Comparison of ENCODE assay signal across 1 cellular context in the genomic region with DNA sequence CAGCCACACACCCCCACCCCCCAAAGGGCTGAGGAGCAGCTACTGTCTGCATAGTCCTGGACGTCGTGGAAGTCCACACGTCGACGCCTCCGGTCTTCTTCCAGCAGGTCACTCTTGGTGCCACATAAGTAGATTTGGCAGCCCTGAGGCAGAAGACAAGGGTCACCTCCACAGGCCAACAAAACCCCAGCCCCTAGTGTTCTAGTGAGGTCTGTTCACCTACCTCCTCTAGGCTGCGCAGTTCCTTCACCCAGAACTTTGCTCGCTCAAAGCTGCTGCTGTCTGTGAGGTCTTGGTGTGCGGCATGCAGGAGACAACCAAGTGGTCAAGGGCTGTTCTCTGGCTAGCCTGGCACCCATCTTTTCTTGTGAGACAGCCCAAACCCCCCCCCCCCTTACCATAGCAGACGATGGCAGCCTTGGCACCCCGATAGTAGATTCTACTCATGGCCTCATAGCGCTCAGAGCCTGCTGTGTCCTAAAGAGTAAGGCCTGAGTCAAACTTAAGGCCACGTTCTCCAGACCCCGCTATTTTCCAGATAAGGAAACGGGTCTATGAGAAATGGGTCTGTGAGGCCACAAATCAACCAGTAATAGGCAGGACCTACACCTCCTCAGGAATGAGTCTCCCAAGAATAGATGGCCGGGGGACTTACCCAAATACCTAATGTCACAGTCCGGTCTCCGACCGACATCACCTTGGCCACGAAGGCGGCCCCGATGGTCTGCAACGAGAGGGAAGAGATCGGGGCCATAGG.
A peak's percentile ranks its signal among the peaks of the same experiment; 100 is the strongest.
TF ChIP-seq lines count a peak whose summit lies in the region.

No MANE protein-coding gene starts in this region.

TF ChIP-seq in K562, 482 proteins besides CTCF, POLR2A, EP300 and RAD21 (continued from another document):
- TF ChIP-seq, protein P1, sequence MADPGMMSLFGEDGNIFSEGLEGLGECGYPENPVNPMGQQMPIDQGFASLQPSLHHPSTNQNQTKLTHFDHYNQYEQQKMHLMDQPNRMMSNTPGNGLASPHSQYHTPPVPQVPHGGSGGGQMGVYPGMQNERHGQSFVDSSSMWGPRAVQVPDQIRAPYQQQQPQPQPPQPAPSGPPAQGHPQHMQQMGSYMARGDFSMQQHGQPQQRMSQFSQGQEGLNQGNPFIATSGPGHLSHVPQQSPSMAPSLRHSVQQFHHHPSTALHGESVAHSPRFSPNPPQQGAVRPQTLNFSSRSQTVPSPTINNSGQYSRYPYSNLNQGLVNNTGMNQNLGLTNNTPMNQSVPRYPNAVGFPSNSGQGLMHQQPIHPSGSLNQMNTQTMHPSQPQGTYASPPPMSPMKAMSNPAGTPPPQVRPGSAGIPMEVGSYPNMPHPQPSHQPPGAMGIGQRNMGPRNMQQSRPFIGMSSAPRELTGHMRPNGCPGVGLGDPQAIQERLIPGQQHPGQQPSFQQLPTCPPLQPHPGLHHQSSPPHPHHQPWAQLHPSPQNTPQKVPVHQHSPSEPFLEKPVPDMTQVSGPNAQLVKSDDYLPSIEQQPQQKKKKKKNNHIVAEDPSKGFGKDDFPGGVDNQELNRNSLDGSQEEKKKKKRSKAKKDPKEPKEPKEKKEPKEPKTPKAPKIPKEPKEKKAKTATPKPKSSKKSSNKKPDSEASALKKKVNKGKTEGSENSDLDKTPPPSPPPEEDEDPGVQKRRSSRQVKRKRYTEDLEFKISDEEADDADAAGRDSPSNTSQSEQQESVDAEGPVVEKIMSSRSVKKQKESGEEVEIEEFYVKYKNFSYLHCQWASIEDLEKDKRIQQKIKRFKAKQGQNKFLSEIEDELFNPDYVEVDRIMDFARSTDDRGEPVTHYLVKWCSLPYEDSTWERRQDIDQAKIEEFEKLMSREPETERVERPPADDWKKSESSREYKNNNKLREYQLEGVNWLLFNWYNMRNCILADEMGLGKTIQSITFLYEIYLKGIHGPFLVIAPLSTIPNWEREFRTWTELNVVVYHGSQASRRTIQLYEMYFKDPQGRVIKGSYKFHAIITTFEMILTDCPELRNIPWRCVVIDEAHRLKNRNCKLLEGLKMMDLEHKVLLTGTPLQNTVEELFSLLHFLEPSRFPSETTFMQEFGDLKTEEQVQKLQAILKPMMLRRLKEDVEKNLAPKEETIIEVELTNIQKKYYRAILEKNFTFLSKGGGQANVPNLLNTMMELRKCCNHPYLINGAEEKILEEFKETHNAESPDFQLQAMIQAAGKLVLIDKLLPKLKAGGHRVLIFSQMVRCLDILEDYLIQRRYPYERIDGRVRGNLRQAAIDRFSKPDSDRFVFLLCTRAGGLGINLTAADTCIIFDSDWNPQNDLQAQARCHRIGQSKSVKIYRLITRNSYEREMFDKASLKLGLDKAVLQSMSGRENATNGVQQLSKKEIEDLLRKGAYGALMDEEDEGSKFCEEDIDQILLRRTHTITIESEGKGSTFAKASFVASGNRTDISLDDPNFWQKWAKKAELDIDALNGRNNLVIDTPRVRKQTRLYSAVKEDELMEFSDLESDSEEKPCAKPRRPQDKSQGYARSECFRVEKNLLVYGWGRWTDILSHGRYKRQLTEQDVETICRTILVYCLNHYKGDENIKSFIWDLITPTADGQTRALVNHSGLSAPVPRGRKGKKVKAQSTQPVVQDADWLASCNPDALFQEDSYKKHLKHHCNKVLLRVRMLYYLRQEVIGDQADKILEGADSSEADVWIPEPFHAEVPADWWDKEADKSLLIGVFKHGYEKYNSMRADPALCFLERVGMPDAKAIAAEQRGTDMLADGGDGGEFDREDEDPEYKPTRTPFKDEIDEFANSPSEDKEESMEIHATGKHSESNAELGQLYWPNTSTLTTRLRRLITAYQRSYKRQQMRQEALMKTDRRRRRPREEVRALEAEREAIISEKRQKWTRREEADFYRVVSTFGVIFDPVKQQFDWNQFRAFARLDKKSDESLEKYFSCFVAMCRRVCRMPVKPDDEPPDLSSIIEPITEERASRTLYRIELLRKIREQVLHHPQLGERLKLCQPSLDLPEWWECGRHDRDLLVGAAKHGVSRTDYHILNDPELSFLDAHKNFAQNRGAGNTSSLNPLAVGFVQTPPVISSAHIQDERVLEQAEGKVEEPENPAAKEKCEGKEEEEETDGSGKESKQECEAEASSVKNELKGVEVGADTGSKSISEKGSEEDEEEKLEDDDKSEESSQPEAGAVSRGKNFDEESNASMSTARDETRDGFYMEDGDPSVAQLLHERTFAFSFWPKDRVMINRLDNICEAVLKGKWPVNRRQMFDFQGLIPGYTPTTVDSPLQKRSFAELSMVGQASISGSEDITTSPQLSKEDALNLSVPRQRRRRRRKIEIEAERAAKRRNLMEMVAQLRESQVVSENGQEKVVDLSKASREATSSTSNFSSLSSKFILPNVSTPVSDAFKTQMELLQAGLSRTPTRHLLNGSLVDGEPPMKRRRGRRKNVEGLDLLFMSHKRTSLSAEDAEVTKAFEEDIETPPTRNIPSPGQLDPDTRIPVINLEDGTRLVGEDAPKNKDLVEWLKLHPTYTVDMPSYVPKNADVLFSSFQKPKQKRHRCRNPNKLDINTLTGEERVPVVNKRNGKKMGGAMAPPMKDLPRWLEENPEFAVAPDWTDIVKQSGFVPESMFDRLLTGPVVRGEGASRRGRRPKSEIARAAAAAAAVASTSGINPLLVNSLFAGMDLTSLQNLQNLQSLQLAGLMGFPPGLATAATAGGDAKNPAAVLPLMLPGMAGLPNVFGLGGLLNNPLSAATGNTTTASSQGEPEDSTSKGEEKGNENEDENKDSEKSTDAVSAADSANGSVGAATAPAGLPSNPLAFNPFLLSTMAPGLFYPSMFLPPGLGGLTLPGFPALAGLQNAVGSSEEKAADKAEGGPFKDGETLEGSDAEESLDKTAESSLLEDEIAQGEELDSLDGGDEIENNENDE (IDR thresholded peaks at IDR 0.05; ENCODE audit: low read depth, low read length) = no peak
- TF ChIP-seq, protein P2, sequence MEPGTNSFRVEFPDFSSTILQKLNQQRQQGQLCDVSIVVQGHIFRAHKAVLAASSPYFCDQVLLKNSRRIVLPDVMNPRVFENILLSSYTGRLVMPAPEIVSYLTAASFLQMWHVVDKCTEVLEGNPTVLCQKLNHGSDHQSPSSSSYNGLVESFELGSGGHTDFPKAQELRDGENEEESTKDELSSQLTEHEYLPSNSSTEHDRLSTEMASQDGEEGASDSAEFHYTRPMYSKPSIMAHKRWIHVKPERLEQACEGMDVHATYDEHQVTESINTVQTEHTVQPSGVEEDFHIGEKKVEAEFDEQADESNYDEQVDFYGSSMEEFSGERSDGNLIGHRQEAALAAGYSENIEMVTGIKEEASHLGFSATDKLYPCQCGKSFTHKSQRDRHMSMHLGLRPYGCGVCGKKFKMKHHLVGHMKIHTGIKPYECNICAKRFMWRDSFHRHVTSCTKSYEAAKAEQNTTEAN (CRISPR knock-in tag; IDR thresholded peaks at IDR 0.05) = no peak
- TF ChIP-seq HCFC1 (IDR thresholded peaks at IDR 0.05; ENCODE audit: low read depth, low read length) = no peak
- peak; percentile 19; the same call in 1 of the 2 replicates for TF ChIP-seq NR4A1 (CRISPR knock-in tag; IDR thresholded peaks at IDR 0.05)
- TF ChIP-seq NR4A1 (tag; IDR thresholded peaks at IDR 0.05) = no peak
- TF ChIP-seq ZNF347 (CRISPR knock-in tag; IDR thresholded peaks at IDR 0.05; ENCODE audit: low read depth) = no peak
- no peak for TF ChIP-seq ZBTB8A (IDR thresholded peaks at IDR 0.05; ENCODE audit: partially characterized antibody)
- TF ChIP-seq KLF16 (IDR thresholded peaks at IDR 0.05) = no peak
- TF ChIP-seq, protein P3, sequence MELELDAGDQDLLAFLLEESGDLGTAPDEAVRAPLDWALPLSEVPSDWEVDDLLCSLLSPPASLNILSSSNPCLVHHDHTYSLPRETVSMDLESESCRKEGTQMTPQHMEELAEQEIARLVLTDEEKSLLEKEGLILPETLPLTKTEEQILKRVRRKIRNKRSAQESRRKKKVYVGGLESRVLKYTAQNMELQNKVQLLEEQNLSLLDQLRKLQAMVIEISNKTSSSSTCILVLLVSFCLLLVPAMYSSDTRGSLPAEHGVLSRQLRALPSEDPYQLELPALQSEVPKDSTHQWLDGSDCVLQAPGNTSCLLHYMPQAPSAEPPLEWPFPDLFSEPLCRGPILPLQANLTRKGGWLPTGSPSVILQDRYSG (tag; conservative IDR thresholded peaks at IDR 0.05; ENCODE audit: low read depth) = no peak
- no peak for TF ChIP-seq SREBF2 (CRISPR knock-in tag; IDR thresholded peaks at IDR 0.05)
- no peak for TF ChIP-seq ELF1 (tag; IDR thresholded peaks at IDR 0.05)
- no peak for TF ChIP-seq ZNF583 (CRISPR knock-in tag; IDR thresholded peaks at IDR 0.05)
- TF ChIP-seq ZNF311 (CRISPR knock-in tag; IDR thresholded peaks at IDR 0.05) = no peak
- no peak for TF ChIP-seq HSF4 (CRISPR knock-in tag; IDR thresholded peaks at IDR 0.05; ENCODE audit: borderline replicate concordance)
- TF ChIP-seq SP2 (IDR thresholded peaks at IDR 0.05; ENCODE audit: extremely low read depth, low read depth, low read length, poor library complexity, severe bottlenecking) = no peak
- TF ChIP-seq, protein P4, sequence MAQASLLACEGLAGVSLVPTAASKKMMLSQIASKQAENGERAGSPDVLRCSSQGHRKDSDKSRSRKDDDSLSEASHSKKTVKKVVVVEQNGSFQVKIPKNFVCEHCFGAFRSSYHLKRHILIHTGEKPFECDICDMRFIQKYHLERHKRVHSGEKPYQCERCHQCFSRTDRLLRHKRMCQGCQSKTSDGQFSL (CRISPR knock-in tag; IDR thresholded peaks at IDR 0.05) = peak; percentile 74; the same call in 1 of the 2 replicates
- TF ChIP-seq, protein P4 (tag; IDR thresholded peaks at IDR 0.05) = no peak
- TF ChIP-seq, protein P5, sequence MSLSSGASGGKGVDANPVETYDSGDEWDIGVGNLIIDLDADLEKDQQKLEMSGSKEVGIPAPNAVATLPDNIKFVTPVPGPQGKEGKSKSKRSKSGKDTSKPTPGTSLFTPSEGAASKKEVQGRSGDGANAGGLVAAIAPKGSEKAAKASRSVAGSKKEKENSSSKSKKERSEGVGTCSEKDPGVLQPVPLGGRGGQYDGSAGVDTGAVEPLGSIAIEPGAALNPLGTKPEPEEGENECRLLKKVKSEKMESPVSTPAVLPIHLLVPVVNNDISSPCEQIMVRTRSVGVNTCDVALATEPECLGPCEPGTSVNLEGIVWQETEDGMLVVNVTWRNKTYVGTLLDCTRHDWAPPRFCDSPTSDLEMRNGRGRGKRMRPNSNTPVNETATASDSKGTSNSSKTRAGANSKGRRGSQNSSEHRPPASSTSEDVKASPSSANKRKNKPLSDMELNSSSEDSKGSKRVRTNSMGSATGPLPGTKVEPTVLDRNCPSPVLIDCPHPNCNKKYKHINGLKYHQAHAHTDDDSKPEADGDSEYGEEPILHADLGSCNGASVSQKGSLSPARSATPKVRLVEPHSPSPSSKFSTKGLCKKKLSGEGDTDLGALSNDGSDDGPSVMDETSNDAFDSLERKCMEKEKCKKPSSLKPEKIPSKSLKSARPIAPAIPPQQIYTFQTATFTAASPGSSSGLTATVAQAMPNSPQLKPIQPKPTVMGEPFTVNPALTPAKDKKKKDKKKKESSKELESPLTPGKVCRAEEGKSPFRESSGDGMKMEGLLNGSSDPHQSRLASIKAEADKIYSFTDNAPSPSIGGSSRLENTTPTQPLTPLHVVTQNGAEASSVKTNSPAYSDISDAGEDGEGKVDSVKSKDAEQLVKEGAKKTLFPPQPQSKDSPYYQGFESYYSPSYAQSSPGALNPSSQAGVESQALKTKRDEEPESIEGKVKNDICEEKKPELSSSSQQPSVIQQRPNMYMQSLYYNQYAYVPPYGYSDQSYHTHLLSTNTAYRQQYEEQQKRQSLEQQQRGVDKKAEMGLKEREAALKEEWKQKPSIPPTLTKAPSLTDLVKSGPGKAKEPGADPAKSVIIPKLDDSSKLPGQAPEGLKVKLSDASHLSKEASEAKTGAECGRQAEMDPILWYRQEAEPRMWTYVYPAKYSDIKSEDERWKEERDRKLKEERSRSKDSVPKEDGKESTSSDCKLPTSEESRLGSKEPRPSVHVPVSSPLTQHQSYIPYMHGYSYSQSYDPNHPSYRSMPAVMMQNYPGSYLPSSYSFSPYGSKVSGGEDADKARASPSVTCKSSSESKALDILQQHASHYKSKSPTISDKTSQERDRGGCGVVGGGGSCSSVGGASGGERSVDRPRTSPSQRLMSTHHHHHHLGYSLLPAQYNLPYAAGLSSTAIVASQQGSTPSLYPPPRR (CRISPR knock-in tag; IDR thresholded peaks at IDR 0.05; ENCODE audit: borderline replicate concordance) = no peak
- no peak for TF ChIP-seq ETV6 (IDR thresholded peaks at IDR 0.05; ENCODE audit: borderline replicate concordance in 1 of 2, low read depth in 2 of 2, low read length in 1 of 2)
- TF ChIP-seq ETV6 (CRISPR knock-in tag; IDR thresholded peaks at IDR 0.05; ENCODE audit: borderline replicate concordance) = no peak
- no peak for TF ChIP-seq ZBTB17 (CRISPR knock-in tag; IDR thresholded peaks at IDR 0.05)
- TF ChIP-seq, protein P6, sequence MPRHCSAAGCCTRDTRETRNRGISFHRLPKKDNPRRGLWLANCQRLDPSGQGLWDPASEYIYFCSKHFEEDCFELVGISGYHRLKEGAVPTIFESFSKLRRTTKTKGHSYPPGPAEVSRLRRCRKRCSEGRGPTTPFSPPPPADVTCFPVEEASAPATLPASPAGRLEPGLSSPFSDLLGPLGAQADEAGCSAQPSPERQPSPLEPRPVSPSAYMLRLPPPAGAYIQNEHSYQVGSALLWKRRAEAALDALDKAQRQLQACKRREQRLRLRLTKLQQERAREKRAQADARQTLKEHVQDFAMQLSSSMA (CRISPR knock-in tag; IDR thresholded peaks at IDR 0.05) = no peak
- 0 out of 2 replicates have a peak, but pooled peaks have one; percentile 7 for TF ChIP-seq SPI1 (IDR thresholded peaks at IDR 0.05; ENCODE audit: borderline replicate concordance, low read depth, low read length)
